In genomic region chr19:10269333-10270179, GRCh38 we compare ENCODE assay signal across 8 cellular contexts. TPM values are rescaled to one million over a fixed set of nuclear protein-coding genes. Genes with fewer than 3 reads are reported as not detected.
DNase-seq lines count a peak whose midpoint lies in the region; ATAC-seq and TF ChIP-seq lines count a peak whose summit lies in the region.

No MANE protein-coding gene starts in this region.

- H3K36me3 ChIP-seq in endodermal cell (ENCODE audit: control insufficient read depth, insufficient read depth, low read length) (no peaks in the 10 kb centered on the region), mesodermal cell (ENCODE audit: control insufficient read depth, insufficient read depth, low read length) (no peaks in the 10 kb centered on the region)

- peak overlapping the region; percentile 42 for H3K4me3 Mint-ChIP-seq in endodermal cell

- H3K9me3 ChIP-seq in endodermal cell (ENCODE audit: control insufficient read depth, low read length) (no peaks in the 10 kb centered on the region), mesodermal cell (ENCODE audit: control insufficient read depth, low read length) (no peaks in the 10 kb centered on the region)

- TF ChIP-seq CTCF in endodermal cell (conservative IDR thresholded peaks at IDR 0.05), result peak; percentile 95

- no peak overlapping the region for H3K9ac ChIP-seq in endodermal cell (ENCODE audit: extremely low read depth, low read length, poor library complexity, severe bottlenecking)

- ATAC-seq in HG03045 (IDR thresholded peaks at IDR 0.05; ENCODE audit: unreplicated experiment), result peak; percentile 32
- no peak for ATAC-seq in HG02870 (IDR thresholded peaks at IDR 0.05; ENCODE audit: unreplicated experiment)

- H3K4me3 ChIP-seq in endodermal cell (ENCODE audit: low read length) (no peak overlapping the region), mesodermal cell (ENCODE audit: extremely low read depth, insufficient read depth, low read length, poor library complexity, severe bottlenecking) (peak overlapping the region; percentile 18)

- H3K27me3 ChIP-seq in endodermal cell (ENCODE audit: control insufficient read depth, insufficient read depth, low read length, poor library complexity, severe bottlenecking), result peaks cover 37% of the 10 kb centered on the region

- H3K27ac ChIP-seq in endodermal cell (ENCODE audit: low read depth, low read length) (no peak overlapping the region), mesodermal cell (ENCODE audit: low read depth, low read length, severe bottlenecking) (no peak overlapping the region)

- DNase-seq in Daoy (ENCODE audit: low read depth) (peak; percentile 87), NOMO-1 treated with DMSO at 0.1 percent for 48 hours (lab: John Stamatoyannopoulos, UW; ENCODE audit: unreplicated experiment) (peak; percentile 67), endodermal cell (peak; percentile 96)
- DNase-seq in activated CD8-positive, alpha-beta memory T cell treated with anti-CD3 and anti-CD28 coated beads, Interleukin-2, amount 50 U/mL, for 1 hour (ENCODE audit: extremely low read depth), result peak; percentile 39
- peak; percentile 74 for DNase-seq in stimulated activated CD8-positive, alpha-beta memory T cell treated with anti-CD3 and anti-CD28 coated beads, Interleukin-12 subunit alpha, Interleukin-12 subunit beta, amount 100 ng/mL, for 4 hours (ENCODE audit: low read depth)

- H3K4me1 Mint-ChIP-seq in endodermal cell, result no peaks in the 10 kb centered on the region

- no peak overlapping the region for H3K27ac Mint-ChIP-seq in endodermal cell

- H3K4me1 ChIP-seq in endodermal cell (ENCODE audit: control insufficient read depth, insufficient read depth, low read length) (no peaks in the 10 kb centered on the region), mesodermal cell (ENCODE audit: control insufficient read depth, insufficient read depth, low read length, poor library complexity, severe bottlenecking) (no peaks in the 10 kb centered on the region)

- 11 to 14% methylated on average over 51 to 59 of the region's 59 CpGs for WGBS in endodermal cell (ENCODE audit: insufficient coverage in 1 of 2, insufficient read length in 1 of 2), 2 experiments
- 11% methylated on average over 52 to 57 of the region's 59 CpGs for WGBS in mesodermal cell (ENCODE audit: insufficient coverage in 2 of 2), 2 experiments

- H3K36me3 Mint-ChIP-seq in endodermal cell (ENCODE audit: low read depth), result no peaks in the 10 kb centered on the region

- H3K27me3 Mint-ChIP-seq in endodermal cell (ENCODE audit: insufficient read depth), result peaks cover 59% of the 10 kb centered on the region

- no peaks in the 10 kb centered on the region for H3K9me3 Mint-ChIP-seq in endodermal cell

RNA-seq across cellular contexts. Expression of gene ICAM1, which starts 1.4 kb away (rescaled TPM):
- total RNA-seq in Daoy (2014; rRNA removed; shearing (Covaris generic)), result 85.8 and 86.7 TPM in 2 replicates
- total RNA-seq in endodermal cell, result 1 to 10 TPM; 1.7 to 5.2 TPM
- polyA plus RNA-seq in endodermal cell (2013, experiment 1 of 2), result 1.3 TPM
- 2.1 TPM for polyA plus RNA-seq in endodermal cell (2013, experiment 2 of 2)
- polyA plus RNA-seq in mesodermal cell (2013, experiment 1 of 2), result 6.0 TPM
- 4.5 TPM for polyA plus RNA-seq in mesodermal cell (2013, experiment 2 of 2)

RNA-seq across cellular contexts. Expression of gene ICAM4, which starts 17.2 kb away (rescaled TPM):
- 0.63 TPM in 1 of 2 replicates, not detected in the other for total RNA-seq in Daoy (2014; rRNA removed; shearing (Covaris generic))
- under 1 TPM in 1 of 2 donors, not detected in 1; 0.44 TPM for total RNA-seq in endodermal cell
- 0.28 TPM for polyA plus RNA-seq in endodermal cell (2013, experiment 1 of 2)
- polyA plus RNA-seq in endodermal cell (2013, experiment 2 of 2), result 0.21 TPM
- 1.9 TPM for polyA plus RNA-seq in mesodermal cell (2013, experiment 1 of 2)
- polyA plus RNA-seq in mesodermal cell (2013, experiment 2 of 2), result 1.7 TPM

RNA-seq across cellular contexts. Expression of gene MRPL4, which starts 17.5 kb away (rescaled TPM):
- total RNA-seq in Daoy (2014; rRNA removed; shearing (Covaris generic)), result 107 and 125 TPM in 2 replicates
- 10 to 100 TPM; 66.0 to 69.2 TPM for total RNA-seq in endodermal cell
- polyA plus RNA-seq in endodermal cell (2013, experiment 1 of 2), result 53.3 TPM
- 51.8 TPM for polyA plus RNA-seq in endodermal cell (2013, experiment 2 of 2)
- polyA plus RNA-seq in mesodermal cell (2013, experiment 1 of 2), result 51.7 TPM
- polyA plus RNA-seq in mesodermal cell (2013, experiment 2 of 2), result 46.7 TPM

RNA-seq across cellular contexts. Expression of gene ICAM5, which starts 20.2 kb away (rescaled TPM):
- 0.54 and 2.2 TPM in 2 replicates for total RNA-seq in Daoy (2014; rRNA removed; shearing (Covaris generic))
- total RNA-seq in endodermal cell, result under 1 TPM; 0.18 to 0.37 TPM
- polyA plus RNA-seq in endodermal cell (2013, experiment 1 of 2), result 1.2 TPM
- polyA plus RNA-seq in endodermal cell (2013, experiment 2 of 2), result 0.62 TPM
- 2.5 TPM for polyA plus RNA-seq in mesodermal cell (2013, experiment 1 of 2)
- polyA plus RNA-seq in mesodermal cell (2013, experiment 2 of 2), result 0.86 TPM

RNA-seq across cellular contexts. Expression of gene S1PR2, which starts 38.4 kb away (rescaled TPM):
- total RNA-seq in Daoy (2014; rRNA removed; shearing (Covaris generic)), result 3.5 and 3.7 TPM in 2 replicates
- total RNA-seq in endodermal cell, result 10 to 100 TPM; 11.0 to 16.4 TPM
- polyA plus RNA-seq in endodermal cell (2013, experiment 1 of 2), result 7.6 TPM
- polyA plus RNA-seq in endodermal cell (2013, experiment 2 of 2), result 8.8 TPM
- polyA plus RNA-seq in mesodermal cell (2013, experiment 1 of 2), result 11.6 TPM
- 8.0 TPM for polyA plus RNA-seq in mesodermal cell (2013, experiment 2 of 2)

Comparison
In these comparisons a context has a peak if more than half of its experiments do, and no peak if none do; other contexts are left out.
1. DNase-seq: peak in every context shown above with its lines; median percentile 96 in endodermal cell; 87 in Daoy; 74 in stimulated activated CD8-positive, alpha-beta memory T cell treated with anti-CD3 and anti-CD28 coated beads, Interleukin-12 subunit alpha, Interleukin-12 subunit beta, amount 100 ng/mL, for 4 hours; 67 in NOMO-1 treated with DMSO at 0.1 percent for 48 hours; 39 in activated CD8-positive, alpha-beta memory T cell treated with anti-CD3 and anti-CD28 coated beads, Interleukin-2, amount 50 U/mL, for 1 hour.
2. RNA of gene ICAM1, which starts 1.4 kb away (total RNA-seq): 85.8 to 86.7 TPM in Daoy; 1.7 to 5.2 TPM in endodermal cell; every median in the first group is over 10 times any median in the second.